Comparison of ENCODE assay signal across 8 cellular contexts in genomic region chr10:3067045-3067858, GRCh38. TPM values are rescaled to one million over a fixed set of nuclear protein-coding genes. Genes with fewer than 3 reads are reported as not detected.
DNase-seq lines count a peak whose midpoint lies in the region; ATAC-seq and TF ChIP-seq lines count a peak whose summit lies in the region.

Gene PFKP, plus strand, starts transcription at chr10:3067548. Its CDS starts 48 bp downstream, at chr10:3067596.

- peak; percentile 55 to 68 (median 57) for TF ChIP-seq POLR2A in body of pancreas (IDR thresholded peaks at IDR 0.05)

- ATAC-seq in GM19025 (IDR thresholded peaks at IDR 0.05; ENCODE audit: low read depth, unreplicated experiment) = peak; percentile 43
- ATAC-seq in HG03196 (IDR thresholded peaks at IDR 0.05; ENCODE audit: unreplicated experiment) = peak; percentile 46
- ATAC-seq in body of pancreas = peak; percentile 46

- 1 to 3% methylated on average over 15 to 77 of the region's 96 CpGs for WGBS in body of pancreas, 2 donors

- H3K27me3 ChIP-seq in body of pancreas = peaks cover 0 to 12% of the 10 kb centered on the region in 2 donors

- DNase-seq in AG09309 (ENCODE audit: low read depth) (no peak), body of pancreas (peak in 3 of 4 donors; percentile 22 to 46 (median 38)), iPS-NIHi7 (ENCODE audit: extremely low spot score) (peak; percentile 67), middle frontal gyrus (ENCODE audit: extremely low spot score, low spot score) (no peak)
- DNase-seq in stimulated activated CD4-positive, alpha-beta T cell treated with anti-CD3 and anti-CD28 coated beads, Interleukin-15, amount 100 ng/mL, for 1 hour (ENCODE audit: low read depth in 1 of 2, low spot score in 1 of 2) = peak; percentile 44 to 70

- H3K4me1 ChIP-seq in body of pancreas = peaks cover 26% of the 10 kb centered on the region

- H3K4me3 ChIP-seq in AG09309 (ENCODE audit: control insufficient read depth, low read depth, low read length) (peak within 1 kb of the TSS; percentile 80), body of pancreas (peak within 1 kb of the TSS; percentile 5 to 52)

- no peak for TF ChIP-seq CTCF in AG09309 (IDR thresholded peaks at IDR 0.05; ENCODE audit: control insufficient read depth, insufficient read depth, low read depth, low read length, missing control alignments)
- no peak for TF ChIP-seq CTCF in body of pancreas (IDR thresholded peaks at IDR 0.05)

- H3K27ac ChIP-seq in body of pancreas = peak within 1 kb of the TSS; percentile 0 to 79 (median 68)

- no peaks in the 10 kb centered on the region for H3K9me3 ChIP-seq in body of pancreas

- no peaks in the 10 kb centered on the region for H3K36me3 ChIP-seq in body of pancreas (replicated peaks in 1 of 2; ENCODE audit: insufficient read depth in 1 of 2, low read depth in 2 of 2)

- intact Hi-C loops in T-helper 2 cell treated with Interferon-gamma antibody and Interleukin-4, amounts not matched to agents 100 ng/mL and 5 ng/mL, for 36 hours (cut with micrococcal nuclease) = no loop called here
- intact Hi-C loops in body of pancreas (cut with DNase I) = no loop called here

RNA-seq across cellular contexts. Expression of gene PFKP, which starts in this region (rescaled TPM):
- total RNA-seq in T-helper 2 cell treated with Interferon-gamma antibody and Interleukin-4, amounts not matched to agents 100 ng/mL and 5 ng/mL, for 36 hours = 168 and 170 TPM in 2 replicates
- 10 to 100 TPM; 17.4 to 39.6 TPM for total RNA-seq in body of pancreas

Comparison
In these comparisons a context has a peak if more than half of its experiments do, and no peak if none do; other contexts are left out.
1. DNase-seq: peak in body of pancreas (3 of 4), iPS-NIHi7 (single experiment) and stimulated activated CD4-positive, alpha-beta T cell treated with anti-CD3 and anti-CD28 coated beads, Interleukin-15, amount 100 ng/mL, for 1 hour (2 of 2); none in AG09309 (single experiment) and middle frontal gyrus (single experiment).
2. Peak in every context shown above with its lines, with median percentiles within 50 percentile points of each other: ATAC-seq.